9 cellular contexts compared by ENCODE assay signal in genomic region chr1:161540562-161540945, GRCh38. TPM values are rescaled to one million over a fixed set of nuclear protein-coding genes. Genes with fewer than 3 reads are reported as not detected.
DNase-seq lines count a peak whose midpoint lies in the region; ATAC-seq and TF ChIP-seq lines count a peak whose summit lies in the region.
"Not testable (repeated sequence)": the region's sequence is repeated elsewhere in the genome, so short reads cannot be mapped to it uniquely, and the experiment has no call there.
"Had no signal": no experiment of that assay in that cellular context is flagged by ENCODE, and none has a peak within 500 bp of the region (broad histone marks: within the 10 kb centered on the region; RNA-seq: fewer than 3 reads in every experiment).

No MANE protein-coding gene starts in this region.

- H3K27me3 Mint-ChIP-seq in activated CD4-positive, alpha-beta T cell treated with anti-CD3 and anti-CD28 coated beads, Interleukin-2, amount 10 ng/mL, durations not matched to agents 7 days and 5 days = not testable (repeated sequence)
- H3K27me3 Mint-ChIP-seq in neural crest cell (ENCODE audit: low read depth) = peaks cover 67% of the 10 kb centered on the region

- not testable (repeated sequence) for H3K9ac ChIP-seq in mammary epithelial cell (ENCODE audit: insufficient read depth, low read length)

- dilution Hi-C loops in mammary epithelial cell (cut with HindIII; ENCODE audit: low sequenced_read_pairs) = not testable (repeated sequence)

- BruUV-seq in mammary epithelial cell (replicated peaks; lab: Mats Ljungman, UMichigan) = not testable (repeated sequence)

- peak; percentile 27 for ATAC-seq in HG02938 (IDR thresholded peaks at IDR 0.05; ENCODE audit: unreplicated experiment)
- peak; percentile 37 for ATAC-seq in left ventricle myocardium superior
- peak; percentile 57 for ATAC-seq in upper lobe of right lung

- H3K27ac Mint-ChIP-seq in activated CD4-positive, alpha-beta T cell treated with anti-CD3 and anti-CD28 coated beads, Interleukin-2, amount 10 ng/mL, durations not matched to agents 7 days and 5 days = peak overlapping the region; percentile 93
- not testable (repeated sequence) for H3K27ac Mint-ChIP-seq in neural crest cell (ENCODE audit: unreplicated experiment)

- not testable (repeated sequence) for H3K79me2 ChIP-seq in mammary epithelial cell (ENCODE audit: insufficient read depth, low read length)

- H3K4me1 ChIP-seq in mammary epithelial cell (ENCODE audit: insufficient read depth, low read length); upper lobe of right lung: not testable (repeated sequence)

- H3K9me3 ChIP-seq in mammary epithelial cell (replicated peaks; ENCODE audit: insufficient read depth, low read length); upper lobe of right lung: not testable (repeated sequence)

- not testable (repeated sequence) for H3K27me3 ChIP-seq in mammary epithelial cell (ENCODE audit: insufficient read depth, low read length); upper lobe of right lung

- WGBS in mammary epithelial cell (ENCODE audit: low coverage, missing lambda C conversion rate) = 49% methylated on average over 10 of the region's 10 CpGs

- intact Hi-C loops in mammary epithelial cell (cut with micrococcal nuclease); left ventricle myocardium superior (cut with micrococcal nuclease); upper lobe of right lung (cut with DNase I): not testable (repeated sequence)

- CTCF ChIA-PET in activated CD4-positive, alpha-beta T cell treated with anti-CD3 and anti-CD28 coated beads, Interleukin-2, amount 10 ng/mL, durations not matched to agents 7 days and 5 days (lab: Charles Lee); mammary epithelial cell (lab: Charles Lee; ENCODE audit: low non-redundant PET): not testable (repeated sequence)

- not testable (repeated sequence) for DNase-seq in GM12864 (ENCODE audit: low read depth); activated CD4-positive, alpha-beta T cell treated with anti-CD3 and anti-CD28 coated beads, Interleukin-2, amount 10 ng/mL, durations not matched to agents 7 days and 5 days; left ventricle myocardium superior; neural crest cell (ENCODE audit: low read depth, low spot score); upper lobe of right lung
- peak; percentile 47 for DNase-seq in NK-92 treated with Interleukin-12 subunit alpha and Interleukin-12 subunit beta, amount 100 ng/mL, for 24 hours (lab: John Stamatoyannopoulos, UW)
- DNase-seq in mammary epithelial cell = peak; percentile 13

- POLR2A ChIA-PET in activated CD4-positive, alpha-beta T cell treated with anti-CD3 and anti-CD28 coated beads, Interleukin-2, amount 10 ng/mL, durations not matched to agents 7 days and 5 days (lab: Charles Lee) = not testable (repeated sequence)

- H3K36me3 ChIP-seq in mammary epithelial cell (ENCODE audit: insufficient read depth, low read length); upper lobe of right lung: not testable (repeated sequence)

- H3K4me2 ChIP-seq in mammary epithelial cell (ENCODE audit: insufficient read depth, low read depth, low read length) = peak overlapping the region; percentile 53

- H3K9me3 Mint-ChIP-seq in activated CD4-positive, alpha-beta T cell treated with anti-CD3 and anti-CD28 coated beads, Interleukin-2, amount 10 ng/mL, durations not matched to agents 7 days and 5 days; neural crest cell: not testable (repeated sequence)

- TF ChIP-seq CTCF in GM12864 (IDR thresholded peaks at IDR 0.05; ENCODE audit: low read depth, low read length, missing control alignments); mammary epithelial cell (conservative IDR thresholded peaks at IDR 0.05 in 1 of 2, IDR thresholded peaks at IDR 0.05 in 1 of 2; ENCODE audit: extremely low read depth in 1 of 2, insufficient read depth in 1 of 2, low read depth in 1 of 2, low read length in 2 of 2); neural crest cell (conservative IDR thresholded peaks at IDR 0.05); upper lobe of right lung (IDR thresholded peaks at IDR 0.05): not testable (repeated sequence)

- H3K4me3 ChIP-seq in GM12864 (ENCODE audit: low read depth, low read length) (peak overlapping the region; percentile 53; the same call in 1 of the 2 replicates), upper lobe of right lung (peak overlapping the region; percentile 59)
- not testable (repeated sequence) for H3K4me3 ChIP-seq in mammary epithelial cell (replicated peaks in 1 of 3; ENCODE audit: insufficient read depth in 1 of 3, low read depth in 2 of 3, low read length in 3 of 3)

- in situ Hi-C loops in mammary epithelial cell (cut with MboI; ENCODE audit: low sequenced_read_pairs in 2 of 2) = loop anchor here in 1 of 2 donors (25.0 kb wide), 1 partner anchor 197 kb away; the partner anchor contains the start of gene DUSP12

- H2AFZ ChIP-seq in mammary epithelial cell (ENCODE audit: low read depth, low read length) = not testable (repeated sequence)

- H3K36me3 Mint-ChIP-seq in activated CD4-positive, alpha-beta T cell treated with anti-CD3 and anti-CD28 coated beads, Interleukin-2, amount 10 ng/mL, durations not matched to agents 7 days and 5 days (ENCODE audit: low read depth); neural crest cell (ENCODE audit: low read depth): not testable (repeated sequence)

- peak overlapping the region; percentile 80 for H3K4me3 Mint-ChIP-seq in activated CD4-positive, alpha-beta T cell treated with anti-CD3 and anti-CD28 coated beads, Interleukin-2, amount 10 ng/mL, durations not matched to agents 7 days and 5 days
- H3K4me3 Mint-ChIP-seq in neural crest cell = peak overlapping the region; percentile 86

- peaks cover 51% of the 10 kb centered on the region for H3K4me1 Mint-ChIP-seq in activated CD4-positive, alpha-beta T cell treated with anti-CD3 and anti-CD28 coated beads, Interleukin-2, amount 10 ng/mL, durations not matched to agents 7 days and 5 days
- peaks cover 11% of the 10 kb centered on the region for H3K4me1 Mint-ChIP-seq in neural crest cell

- H4K20me1 ChIP-seq in mammary epithelial cell (ENCODE audit: insufficient read depth, low read length) = not testable (repeated sequence)

- H3K27ac ChIP-seq in mammary epithelial cell (ENCODE audit: insufficient read depth, low read depth, low read length) = not testable (repeated sequence)
- peak overlapping the region; percentile 73 for H3K27ac ChIP-seq in upper lobe of right lung

RNA-seq across cellular contexts. Expression of gene FCGR3A, which starts 9.1 kb away (rescaled TPM):
- total RNA-seq in activated CD4-positive, alpha-beta T cell treated with anti-CD3 and anti-CD28 coated beads, Interleukin-2, amount 10 ng/mL, durations not matched to agents 7 days and 5 days = not detected
- not detected for total RNA-seq in mammary epithelial cell
- polyA plus RNA-seq in mammary epithelial cell = not detected
- polyA minus RNA-seq in mammary epithelial cell = not detected
- total RNA-seq in left ventricle myocardium superior = 19.9 TPM
- total RNA-seq in neural crest cell = not detected in 2 replicates
- total RNA-seq in upper lobe of right lung = 112 TPM
- total RNA-seq: renal cortical epithelial cell had no signal

RNA-seq across cellular contexts. Expression of gene HSPA6, which starts 16.2 kb away (rescaled TPM):
- under 1 TPM in 1 of 2 experiments, not detected in 1; 0.07 TPM for total RNA-seq in activated CD4-positive, alpha-beta T cell treated with anti-CD3 and anti-CD28 coated beads, Interleukin-2, amount 10 ng/mL, durations not matched to agents 7 days and 5 days
- total RNA-seq in mammary epithelial cell (under 1 TPM; 0.33 to 0.82 TPM), left ventricle myocardium superior (1.1 TPM), neural crest cell (not detected in 2 replicates), upper lobe of right lung (10.9 TPM)
- polyA plus RNA-seq in mammary epithelial cell = 0.79 TPM
- not detected for polyA minus RNA-seq in mammary epithelial cell

RNA-seq across cellular contexts. Expression of gene FCGR2A, which starts 35.3 kb away (rescaled TPM):
- total RNA-seq in activated CD4-positive, alpha-beta T cell treated with anti-CD3 and anti-CD28 coated beads, Interleukin-2, amount 10 ng/mL, durations not matched to agents 7 days and 5 days = not detected
- not detected for total RNA-seq in mammary epithelial cell
- 0.08 TPM for polyA plus RNA-seq in mammary epithelial cell
- polyA minus RNA-seq in mammary epithelial cell = not detected
- total RNA-seq in left ventricle myocardium superior = 19.9 TPM
- not detected in 2 replicates for total RNA-seq in neural crest cell
- 140 TPM for total RNA-seq in upper lobe of right lung

Comparison
In these comparisons a context has a peak if more than half of its experiments do, and no peak if none do; other contexts are left out.
1. RNA of gene FCGR3A, which starts 9.1 kb away (total RNA-seq): 112 TPM in upper lobe of right lung (single experiment) and 19.9 TPM in left ventricle myocardium superior (single experiment); not detected in activated CD4-positive, alpha-beta T cell treated with anti-CD3 and anti-CD28 coated beads, Interleukin-2, amount 10 ng/mL, durations not matched to agents 7 days and 5 days, not detected in mammary epithelial cell and not detected in neural crest cell; every median in the first group is over 10 times any median in the second.
2. RNA of gene FCGR2A, which starts 35.3 kb away (total RNA-seq): 140 TPM in upper lobe of right lung (single experiment) and 19.9 TPM in left ventricle myocardium superior (single experiment); not detected in neural crest cell, not detected in activated CD4-positive, alpha-beta T cell treated with anti-CD3 and anti-CD28 coated beads, Interleukin-2, amount 10 ng/mL, durations not matched to agents 7 days and 5 days and not detected in mammary epithelial cell; every median in the first group is over 10 times any median in the second.
3. Peak in every context shown above with its lines, with median percentiles within 50 percentile points of each other: ATAC-seq.